In the genomic region with DNA sequence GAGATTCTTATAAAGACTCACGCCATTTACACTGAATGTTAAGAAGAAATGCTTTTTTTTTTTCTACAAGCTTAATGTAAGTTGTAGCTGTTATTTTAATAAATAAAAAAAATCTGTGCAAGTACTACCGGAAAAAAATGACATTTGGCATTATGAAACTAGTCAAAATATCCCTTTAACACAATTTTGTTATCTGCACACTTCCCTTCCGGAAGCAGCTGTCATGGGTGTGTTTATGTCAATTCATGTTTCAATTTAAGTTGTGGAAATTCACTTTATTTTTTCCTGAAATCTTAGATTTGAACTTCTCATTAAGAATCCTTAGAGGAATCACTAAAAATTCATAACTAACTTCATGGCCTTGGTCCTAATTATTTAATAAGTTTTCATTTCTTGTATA, we compare ENCODE assay signal across 25 cellular contexts.
"Had no signal": no experiment of that assay in that cellular context is flagged by ENCODE, and none has a peak within 500 bp of the region (broad histone marks: within the 10 kb centered on the region; RNA-seq: fewer than 3 reads in every experiment).

No MANE protein-coding gene starts in this region.

- H3K4me1 ChIP-seq: parathyroid adenoma, psoas muscle, sigmoid colon, tibial artery, transverse colon, upper lobe of right lung, uterus had no signal

- H3K27ac ChIP-seq: neutrophil, parathyroid adenoma, psoas muscle, right lobe of liver, sigmoid colon, stomach, thoracic aorta, tibial artery, transverse colon, upper lobe of right lung, uterus had no signal

- H3K79me2 ChIP-seq: parathyroid adenoma had no signal

- H3K9ac ChIP-seq: parathyroid adenoma had no signal

- H3K27me3 ChIP-seq: neutrophil, right lobe of liver, sigmoid colon, stomach, tibial artery, transverse colon, upper lobe of right lung, uterus had no signal

- H3K4me3 ChIP-seq: psoas muscle, right lobe of liver, sigmoid colon, stomach, thoracic aorta, tibial artery, transverse colon, upper lobe of right lung, uterus had no signal

- H2AFZ ChIP-seq: parathyroid adenoma had no signal

- DNase-seq: naive thymus-derived CD8-positive, alpha-beta T cell; nephron progenitor cell; nucleus accumbens; posterior cingulate gyrus; psoas muscle; right cardiac atrium; right lobe of liver; sigmoid colon; small intestine; stimulated activated CD4-positive, alpha-beta T cell treated with anti-CD3 and anti-CD28 coated beads, Interleukin-15, amount 100 ng/mL, for 24 hours; stimulated activated CD4-positive, alpha-beta T cell treated with anti-CD3 and anti-CD28 coated beads, Interleukin-2, amount 100 ng/mL, for 24 hours; stimulated activated CD4-positive, alpha-beta T cell treated with anti-CD3 and anti-CD28 coated beads, Interleukin-2, amount 100 ng/mL, for 48 hours; stimulated activated CD4-positive, alpha-beta T cell treated with anti-CD3 and anti-CD28 coated beads, Interleukin-4, amount 100 ng/mL, for 24 hours; stimulated activated naive B cell treated with anti-CD40 and anti-IgM and Interleukin-4, amounts not matched to agents 10 μg/mL and 1 μg/mL and 100 μg/mL, for 72 hours; stimulated activated naive CD4-positive, alpha-beta T cell treated with Interleukin-2 at 50 U/mL for 16 hours; stomach; tibial artery; transverse colon; upper lobe of right lung; uterus had no signal

- H3K36me3 ChIP-seq: neutrophil, right lobe of liver, sigmoid colon, stomach, thoracic aorta, tibial artery, transverse colon, upper lobe of right lung, uterus had no signal

- FAIRE-seq: small intestine had no signal

- ATAC-seq: naive thymus-derived CD8-positive, alpha-beta T cell; natural killer cell treated with Interleukin-12 subunit alpha and Interleukin-12 subunit beta and Interleukin-15 and Interleukin-18, amount 100 ng/mL, for 72 hours; psoas muscle; right cardiac atrium; right lobe of liver; stimulated activated effector memory CD8-positive, alpha-beta T cell treated with anti-CD3 and anti-CD28 coated beads, Interleukin-12 subunit alpha, Interleukin-12 subunit beta, amount 100 ng/mL, for 72 hours; stimulated activated naive B cell treated with anti-CD40 and anti-IgM and Interleukin-4, amounts not matched to agents 10 μg/mL and 1 μg/mL and 100 μg/mL, for 72 hours; upper lobe of right lung had no signal

- H3K9me3 ChIP-seq: neutrophil, psoas muscle, right lobe of liver, sigmoid colon, stomach, thoracic aorta, tibial artery, transverse colon, upper lobe of right lung, uterus had no signal
